In the genomic region with DNA sequence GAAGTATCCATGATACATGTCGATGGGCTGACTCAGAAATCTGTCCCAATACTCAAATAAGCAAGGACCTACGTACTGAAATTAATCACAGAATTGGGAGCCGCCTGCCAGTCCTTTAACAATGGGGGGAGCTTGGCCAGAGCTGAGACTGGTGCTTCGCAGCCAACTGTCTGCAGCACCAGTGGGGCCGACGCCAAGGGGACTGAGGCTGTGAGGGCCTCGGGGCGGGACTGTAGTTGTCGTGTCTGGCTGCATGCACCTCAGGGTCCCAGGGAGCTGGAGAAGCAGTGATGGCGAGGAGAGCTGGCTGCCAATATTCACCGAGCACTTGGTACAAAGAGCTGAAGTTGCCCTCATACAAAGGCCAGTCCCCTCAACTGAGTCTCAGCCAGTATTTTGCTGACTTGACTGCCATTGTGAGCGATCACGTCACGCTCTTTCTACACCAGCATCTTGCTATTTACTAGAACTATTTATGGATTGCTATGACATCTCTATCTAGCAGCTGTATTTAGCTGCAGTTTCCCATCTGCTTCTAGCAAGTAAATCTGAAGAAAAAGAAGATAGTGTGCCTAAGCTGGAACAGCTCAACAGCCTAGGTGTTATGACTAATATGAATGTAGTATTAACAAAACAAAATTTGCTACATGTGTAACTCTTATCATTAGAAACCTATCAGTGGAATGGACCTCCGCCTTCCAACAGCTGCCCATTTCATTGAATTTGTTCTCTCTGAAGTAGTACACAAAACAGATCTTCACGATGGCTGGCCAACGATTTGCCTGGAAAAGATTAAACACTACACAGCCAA, we compare ENCODE assay signal across 17 cellular contexts. TPM values are rescaled to one million over a fixed set of nuclear protein-coding genes. Genes with fewer than 3 reads are reported as not detected.
DNase-seq lines count a peak whose midpoint lies in the region; ATAC-seq and TF ChIP-seq lines count a peak whose summit lies in the region.
"Had no signal": no experiment of that assay in that cellular context is flagged by ENCODE, and none has a peak within 500 bp of the region (broad histone marks: within the 10 kb centered on the region; RNA-seq: fewer than 3 reads in every experiment).

No MANE protein-coding gene starts in this region.

- no peaks in the 10 kb centered on the region for H3K36me3 ChIP-seq in upper lobe of right lung
- H3K36me3 ChIP-seq: right lobe of liver had no signal

- H3K4me3 ChIP-seq in upper lobe of right lung: no peak overlapping the region
- H3K4me3 ChIP-seq: right lobe of liver had no signal

- no peaks in the 10 kb centered on the region for H3K27me3 ChIP-seq in upper lobe of right lung
- H3K27me3 ChIP-seq: brain microvascular endothelial cell, right lobe of liver had no signal

- no peaks in the 10 kb centered on the region for H3K27me3 Mint-ChIP-seq in brain
- H3K27me3 Mint-ChIP-seq: IgD-negative memory B cell had no signal

- H3K4me3 Mint-ChIP-seq in brain: peak overlapping the region in 2 of 5 experiments; percentile 25 to 52
- H3K4me3 Mint-ChIP-seq: activated T-helper 17 cell treated with anti-CD3 and anti-CD28 coated beads, Interleukin-2, amount 50 U/mL, for 72 hours; IgD-negative memory B cell; T-helper 1 cell treated with Interleukin-12 subunit alpha and Interleukin-12 subunit beta and Interleukin-4 antibody, amounts not matched to agents 30 μg/mL and 1 μg/mL, for 36 hours had no signal

- no peaks in the 10 kb centered on the region for H3K9me3 ChIP-seq in upper lobe of right lung
- H3K9me3 ChIP-seq: right lobe of liver had no signal

- peak overlapping the region; percentile 58 for H3K27ac ChIP-seq in upper lobe of right lung
- H3K27ac ChIP-seq: brain microvascular endothelial cell had no signal

- peaks cover 23% of the 10 kb centered on the region for H3K36me3 Mint-ChIP-seq in brain

- H3K9me3 Mint-ChIP-seq in brain: peaks cover 0 to 3% (median 0%) of the 10 kb centered on the region in 5 experiments
- H3K9me3 Mint-ChIP-seq: activated T-helper 17 cell treated with anti-CD3 and anti-CD28 coated beads, Interleukin-2, amount 50 U/mL, for 72 hours; T-helper 1 cell treated with Interleukin-12 subunit alpha and Interleukin-12 subunit beta and Interleukin-4 antibody, amounts not matched to agents 30 μg/mL and 1 μg/mL, for 36 hours had no signal

- intact Hi-C loops in left cardiac atrium (cut with DNase I) (loop anchor here in 1 of 2 donors (10.0 kb wide), 1 partner anchor 59 kb away; no protein-coding TSS in a partner anchor), upper lobe of right lung (cut with DNase I) (no loop called here)

- peaks cover 14% of the 10 kb centered on the region for H3K4me1 ChIP-seq in upper lobe of right lung
- H3K4me1 ChIP-seq: right lobe of liver had no signal

- TF ChIP-seq CTCF in brain (conservative IDR thresholded peaks at IDR 0.05) (no peak), omental fat pad (IDR thresholded peaks at IDR 0.05) (no peak), upper lobe of right lung (IDR thresholded peaks at IDR 0.05) (no peak)

- DNase-seq in left cardiac atrium (peak; percentile 86), omental fat pad (ENCODE audit: low spot score) (no peak), upper lobe of right lung (no peak), HuH-7 (ENCODE audit: low spot score) (no peak)
- DNase-seq: activated CD4-positive, alpha-beta T cell treated with anti-CD3 and anti-CD28 coated beads, Interleukin-2, amount 50 U/mL, for 1 hour; brain microvascular endothelial cell; Calu3; NCI-H2029 treated with DMSO at 0.1 percent for 48 hours; NCI-H82 had no signal

- peak overlapping the region in 4 of 5 experiments; percentile 15 to 89 (median 68) for H3K27ac Mint-ChIP-seq in brain
- H3K27ac Mint-ChIP-seq: activated T-helper 17 cell treated with anti-CD3 and anti-CD28 coated beads, Interleukin-2, amount 50 U/mL, for 72 hours; IgD-negative memory B cell; T-helper 1 cell treated with Interleukin-12 subunit alpha and Interleukin-12 subunit beta and Interleukin-4 antibody, amounts not matched to agents 30 μg/mL and 1 μg/mL, for 36 hours had no signal

- peaks cover 16% of the 10 kb centered on the region for H3K4me1 Mint-ChIP-seq in brain
- H3K4me1 Mint-ChIP-seq: activated T-helper 17 cell treated with anti-CD3 and anti-CD28 coated beads, Interleukin-2, amount 50 U/mL, for 72 hours had no signal

- ATAC-seq in left cardiac atrium (peak; percentile 88 to 93), omental fat pad (ENCODE audit: low FRiP score) (peak; percentile 64), upper lobe of right lung (peak; percentile 50), HG02981 (IDR thresholded peaks at IDR 0.05; ENCODE audit: unreplicated experiment) (no peak), HG03097 (IDR thresholded peaks at IDR 0.05; ENCODE audit: low FRiP score, unreplicated experiment) (no peak), HG02678 (IDR thresholded peaks at IDR 0.05; ENCODE audit: unreplicated experiment) (no peak)
- ATAC-seq: activated T-helper 17 cell treated with anti-CD3 and anti-CD28 coated beads, Interleukin-2, amount 50 U/mL, for 72 hours had no signal

RNA-seq across cellular contexts. Expression of gene EVI5, which starts 29.2 kb away (rescaled TPM):
- polyA plus RNA-seq in brain (ENCODE audit: insufficient read depth, low read depth, low replicate concordance): 1.5 TPM
- total RNA-seq in left cardiac atrium: 10 to 100 TPM; 24.8 to 42.6 TPM
- 10 to 100 TPM; 25.9 to 38.3 (median 30.7) TPM for total RNA-seq in omental fat pad
- 43.7 TPM for total RNA-seq in upper lobe of right lung

Comparison
In these comparisons a context has a peak if more than half of its experiments do, and no peak if none do; other contexts are left out.
1. ATAC-seq: peak in left cardiac atrium (2 of 2), omental fat pad (single experiment) and upper lobe of right lung (single experiment); none in HG02981 (single experiment), HG03097 (single experiment) and HG02678 (single experiment).